12 cellular contexts compared by ENCODE assay signal in the genomic region with DNA sequence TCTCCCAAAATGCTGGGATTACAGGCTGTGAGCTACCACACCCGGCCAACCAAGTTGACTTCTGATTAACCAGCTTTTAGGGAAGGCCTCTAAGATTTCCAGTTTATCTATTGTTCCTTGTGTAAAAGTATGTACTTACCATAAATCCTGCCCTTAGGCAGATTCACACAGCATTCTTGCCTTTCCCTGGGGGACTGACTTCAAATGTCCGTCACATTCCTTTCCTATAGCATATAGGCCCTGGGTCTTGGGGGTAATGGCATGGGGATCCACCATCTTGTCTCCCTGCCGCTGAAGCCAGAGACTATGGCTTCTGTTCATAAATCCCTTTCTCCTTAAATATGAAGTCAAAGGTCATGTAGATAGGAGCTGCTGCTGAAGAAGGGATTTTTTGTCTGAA. TPM values are rescaled to one million over a fixed set of nuclear protein-coding genes. Genes with fewer than 3 reads are reported as not detected.
DNase-seq lines count a peak whose midpoint lies in the region; ATAC-seq and TF ChIP-seq lines count a peak whose summit lies in the region.
"Had no signal": no experiment of that assay in that cellular context is flagged by ENCODE, and none has a peak within 500 bp of the region (broad histone marks: within the 10 kb centered on the region; RNA-seq: fewer than 3 reads in every experiment).

No MANE protein-coding gene starts in this region.

- peak overlapping the region; percentile 52; the same call in 1 of the 2 replicates for H2AFZ ChIP-seq in Loucy (ENCODE audit: low read length)

- no peak for DNase-seq in T-helper 2 cell treated with Interferon-gamma antibody and Interleukin-4, amounts not matched to agents 5 μg/mL and 100 μg/mL, for 36 hours (ENCODE audit: low spot score)
- no peak for DNase-seq in T-helper 2 cell
- no peak for DNase-seq in neural crest cell (ENCODE audit: low read depth, low spot score)
- DNase-seq in SKM-1 treated with dmso at 0.1 percent for 144 hours (lab: John Stamatoyannopoulos, UW; ENCODE audit: unreplicated experiment) = no peak
- DNase-seq in RWPE1 (ENCODE audit: low spot score) = no peak
- DNase-seq: 8988T; effector CD8-positive, alpha-beta T cell; NCI-H2107; occipital lobe had no signal

- no peak overlapping the region for H3K27ac ChIP-seq in RWPE1

- H3K9me2 ChIP-seq in Loucy (replicated peaks; ENCODE audit: low read depth, low read length) = no peaks in the 10 kb centered on the region

- H3K9me3 ChIP-seq in Loucy (ENCODE audit: insufficient read depth, low read depth, low read length) = 0 out of 2 replicates have a peak, but pooled peaks cover 3% of the 10 kb centered on the region

- peak overlapping the region; percentile 31 for H3K27ac Mint-ChIP-seq in T-helper 2 cell treated with Interferon-gamma antibody and Interleukin-4, amounts not matched to agents 5 μg/mL and 100 μg/mL, for 36 hours
- peak overlapping the region in 4 of 5 experiments; percentile 26 to 81 (median 56) for H3K27ac Mint-ChIP-seq in brain
- H3K27ac Mint-ChIP-seq in neural crest cell (ENCODE audit: unreplicated experiment) = no peak overlapping the region

- TF ChIP-seq CTCF in Loucy (conservative IDR thresholded peaks at IDR 0.05; ENCODE audit: low read length) = no peak
- no peak for TF ChIP-seq CTCF in brain (conservative IDR thresholded peaks at IDR 0.05)
- TF ChIP-seq CTCF in neural crest cell (conservative IDR thresholded peaks at IDR 0.05) = no peak
- no peak for TF ChIP-seq CTCF in RWPE1 (conservative IDR thresholded peaks at IDR 0.05; ENCODE audit: low read depth)

- H3K4me1 Mint-ChIP-seq in T-helper 2 cell treated with Interferon-gamma antibody and Interleukin-4, amounts not matched to agents 5 μg/mL and 100 μg/mL, for 36 hours (ENCODE audit: low read depth) = peaks cover 13% of the 10 kb centered on the region
- H3K4me1 Mint-ChIP-seq in brain = peaks cover 32% of the 10 kb centered on the region
- H3K4me1 Mint-ChIP-seq in neural crest cell = peaks cover 25% of the 10 kb centered on the region

- no peaks in the 10 kb centered on the region for H3K9me3 Mint-ChIP-seq in T-helper 2 cell treated with Interferon-gamma antibody and Interleukin-4, amounts not matched to agents 5 μg/mL and 100 μg/mL, for 36 hours
- H3K9me3 Mint-ChIP-seq in brain (peaks cover 0 to 6% (median 0%) of the 10 kb centered on the region in 5 experiments), neural crest cell (peaks cover 5% of the 10 kb centered on the region)

- peaks cover 5% of the 10 kb centered on the region for H3K27me3 Mint-ChIP-seq in T-helper 2 cell treated with Interferon-gamma antibody and Interleukin-4, amounts not matched to agents 5 μg/mL and 100 μg/mL, for 36 hours (ENCODE audit: low read depth)
- H3K27me3 Mint-ChIP-seq in brain (peaks cover 19% of the 10 kb centered on the region), neural crest cell (ENCODE audit: low read depth) (peaks cover 7% of the 10 kb centered on the region)

- no peaks in the 10 kb centered on the region for H4K20me1 ChIP-seq in Loucy (ENCODE audit: insufficient read depth, low read length, poor library complexity, severe bottlenecking)

- POLR2A ChIA-PET in RWPE1 (lab: Yijun Ruan, JAX; ENCODE audit: low non-redundant PET) = no interaction called here

- no peaks in the 10 kb centered on the region for H3K79me2 ChIP-seq in Loucy (ENCODE audit: insufficient read depth, low read length)

- CTCF ChIA-PET in RWPE1 (lab: Yijun Ruan, JAX) = interaction anchor here (0.6 to 2.5 kb wide), 12 partner anchors 14 to 1084 kb away, joined by 3 to 10 read pairs (median 4); a partner anchor contains a TSS

- H3F3A ChIP-seq in Loucy (ENCODE audit: low read depth) = no peaks in the 10 kb centered on the region

- no peaks in the 10 kb centered on the region for H3K36me3 ChIP-seq in Loucy (ENCODE audit: insufficient read depth, low read length)

- H3K4me3 Mint-ChIP-seq in T-helper 2 cell treated with Interferon-gamma antibody and Interleukin-4, amounts not matched to agents 5 μg/mL and 100 μg/mL, for 36 hours = peak overlapping the region; percentile 64
- peak overlapping the region; percentile 80 to 88 (median 82) for H3K4me3 Mint-ChIP-seq in brain
- H3K4me3 Mint-ChIP-seq in neural crest cell = peak overlapping the region; percentile 85

- no peak overlapping the region for H3K4me3 ChIP-seq in Loucy (ENCODE audit: low read length, poor library complexity, severe bottlenecking)

- no peaks in the 10 kb centered on the region for H3K4me1 ChIP-seq in Loucy (ENCODE audit: insufficient read depth, low read length, poor library complexity, severe bottlenecking)

- ATAC-seq in GM19452 (IDR thresholded peaks at IDR 0.05; ENCODE audit: unreplicated experiment) = no peak

- H3K4me2 ChIP-seq in Loucy (ENCODE audit: low read depth, low read length, poor library complexity, severe bottlenecking) = no peak overlapping the region

- H3K27me3 ChIP-seq in Loucy (ENCODE audit: insufficient read depth, low read length, poor library complexity, severe bottlenecking) = no peaks in the 10 kb centered on the region

- H3K9ac ChIP-seq in Loucy (ENCODE audit: low read depth, low read length, poor library complexity, severe bottlenecking) = no peak overlapping the region

- no peaks in the 10 kb centered on the region for H3K36me3 Mint-ChIP-seq in T-helper 2 cell treated with Interferon-gamma antibody and Interleukin-4, amounts not matched to agents 5 μg/mL and 100 μg/mL, for 36 hours (ENCODE audit: low read depth)
- no peaks in the 10 kb centered on the region for H3K36me3 Mint-ChIP-seq in brain
- no peaks in the 10 kb centered on the region for H3K36me3 Mint-ChIP-seq in neural crest cell (ENCODE audit: low read depth)

RNA-seq across cellular contexts. Expression of a gene that starts 0.9 kb away (rescaled TPM):
- 198 TPM for polyA plus RNA-seq in brain (ENCODE audit: insufficient read depth, low read depth, low replicate concordance)
- total RNA-seq in neural crest cell = 14.0 and 16.5 TPM in 2 replicates

RNA-seq across cellular contexts. Expression of a gene that starts 28.8 kb away (rescaled TPM):
- 163 TPM for polyA plus RNA-seq in brain (ENCODE audit: insufficient read depth, low read depth, low replicate concordance)
- 175 and 179 TPM in 2 replicates for total RNA-seq in neural crest cell

RNA-seq across cellular contexts. Expression of a gene that starts 43.5 kb away (rescaled TPM):
- polyA plus RNA-seq in brain (ENCODE audit: insufficient read depth, low read depth, low replicate concordance) = 2.9 TPM
- not detected in 2 replicates for total RNA-seq in neural crest cell
- total RNA-seq: occipital lobe had no signal
